In the genomic region with DNA sequence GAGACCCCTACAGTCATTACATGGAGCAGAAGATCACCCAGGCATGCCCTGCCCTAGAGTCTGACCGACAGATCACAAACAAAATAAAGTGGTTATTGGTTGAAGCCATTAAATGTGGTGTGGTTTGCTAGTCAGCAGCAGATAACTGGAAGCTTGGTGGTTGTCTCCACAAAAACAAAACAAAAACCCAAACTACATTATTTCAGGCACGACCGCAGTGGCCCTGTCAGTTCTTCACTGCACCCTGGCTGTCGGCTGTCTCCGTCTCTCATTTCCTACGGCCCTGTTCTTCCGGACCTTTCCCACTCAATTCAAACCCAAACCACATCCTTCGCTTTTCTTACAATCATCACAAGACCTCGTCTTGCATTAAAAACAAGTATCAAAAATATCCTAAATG, we compare ENCODE assay signal across 1 cellular context.
TF ChIP-seq lines count a peak whose summit lies in the region.

No MANE protein-coding gene starts in this region.

TF ChIP-seq in IMR-90, 13 proteins besides CTCF, POLR2A, EP300 and RAD21 (continued from another document):
- TF ChIP-seq RFX5 (IDR thresholded peaks at IDR 0.05; ENCODE audit: low read depth, low read length), result no peak
- no peak for TF ChIP-seq SMC3 (IDR thresholded peaks at IDR 0.05; ENCODE audit: low read depth, low read length)
- TF ChIP-seq MAZ (IDR thresholded peaks at IDR 0.05; ENCODE audit: borderline replicate concordance, low read depth, low read length), result no peak
- TF ChIP-seq NFE2L2 (IDR thresholded peaks at IDR 0.05; ENCODE audit: low read depth, low read length), result no peak
- TF ChIP-seq MAFK (IDR thresholded peaks at IDR 0.05; ENCODE audit: low read depth, low read length), result no peak
- no peak for TF ChIP-seq FOS (IDR thresholded peaks at IDR 0.05; ENCODE audit: low read depth, low read length)
- TF ChIP-seq, protein P1, sequence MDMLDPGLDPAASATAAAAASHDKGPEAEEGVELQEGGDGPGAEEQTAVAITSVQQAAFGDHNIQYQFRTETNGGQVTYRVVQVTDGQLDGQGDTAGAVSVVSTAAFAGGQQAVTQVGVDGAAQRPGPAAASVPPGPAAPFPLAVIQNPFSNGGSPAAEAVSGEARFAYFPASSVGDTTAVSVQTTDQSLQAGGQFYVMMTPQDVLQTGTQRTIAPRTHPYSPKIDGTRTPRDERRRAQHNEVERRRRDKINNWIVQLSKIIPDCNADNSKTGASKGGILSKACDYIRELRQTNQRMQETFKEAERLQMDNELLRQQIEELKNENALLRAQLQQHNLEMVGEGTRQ (IDR thresholded peaks at IDR 0.05; ENCODE audit: low read depth, low read length), result no peak
TF ChIP-seq in IMR-90: peak in this region for 0.
